In the genomic region with DNA sequence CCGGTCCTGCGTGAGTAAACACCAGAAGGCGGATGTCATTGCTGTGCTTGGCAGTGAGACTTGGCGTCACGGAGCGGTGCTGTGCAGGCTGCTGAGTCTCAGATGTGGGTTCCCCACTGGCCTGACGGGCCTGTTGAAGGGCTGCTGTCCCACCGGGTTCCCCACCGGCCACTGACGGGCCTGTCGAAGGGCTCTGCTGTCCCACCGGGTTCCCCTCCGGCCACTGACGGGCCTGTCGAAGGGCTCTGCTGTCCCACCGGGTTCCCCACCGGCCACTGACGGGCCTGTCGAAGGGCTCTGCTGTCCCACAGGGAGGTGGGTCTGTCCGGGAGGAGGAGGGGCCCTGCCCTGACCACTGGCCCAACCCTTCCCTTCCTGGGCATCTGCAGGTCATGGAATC, we compare ENCODE assay signal across 29 cellular contexts.
"Had no signal": no experiment of that assay in that cellular context is flagged by ENCODE, and none has a peak within 500 bp of the region (broad histone marks: within the 10 kb centered on the region; RNA-seq: fewer than 3 reads in every experiment).

No MANE protein-coding gene starts in this region.

- ATAC-seq: activated naive CD4-positive, alpha-beta T cell treated with anti-CD3 and anti-CD28 coated beads, Interleukin-2, amount 50 U/mL, for 72 hours; activated T-cell treated with anti-CD3 and anti-CD28 coated beads, Interleukin-2, amount 50 U/mL, for 4 hours; heart left ventricle; left lung; lower lobe of right lung; naive thymus-derived CD8-positive, alpha-beta T cell had no signal

- H3K9me3 ChIP-seq: heart left ventricle, left lung, lower lobe of right lung, ovary, sigmoid colon, testis, transverse colon had no signal

- H3K4me3 ChIP-seq: heart left ventricle, left lung, lower lobe of right lung, ovary, sigmoid colon, testis, transverse colon had no signal

- H3K9me3 Mint-ChIP-seq: activated CD4-positive, alpha-beta memory T cell treated with anti-CD3 and anti-CD28 coated beads, Interleukin-2, amount 10 ng/mL, durations not matched to agents 7 days and 5 days; activated CD4-positive, alpha-beta T cell treated with anti-CD3 and anti-CD28 coated beads, Interleukin-2, amount 10 ng/mL, durations not matched to agents 7 days and 5 days; activated naive CD4-positive, alpha-beta T cell treated with anti-CD3 and anti-CD28 coated beads, Interleukin-2, amount 50 U/mL, for 72 hours; activated T-cell treated with anti-CD3 and anti-CD28 coated beads, Interleukin-2, amount 50 U/mL, for 4 hours; activated T-helper 2 cell treated with anti-CD3 and anti-CD28 coated beads, Interferon-gamma antibody, Interleukin-2, Interleukin-4, amounts not matched to agents 10 μg/mL and 5 μg/mL and 100 μg/mL, durations not matched to agents 14 hours and 24 hours and 36 hours; immature natural killer cell had no signal

- H3K27me3 Mint-ChIP-seq: activated CD4-positive, alpha-beta memory T cell treated with anti-CD3 and anti-CD28 coated beads, Interleukin-2, amount 10 ng/mL, durations not matched to agents 7 days and 5 days; activated CD4-positive, alpha-beta T cell treated with anti-CD3 and anti-CD28 coated beads, Interleukin-2, amount 10 ng/mL, durations not matched to agents 7 days and 5 days; naive thymus-derived CD8-positive, alpha-beta T cell; progenitor cell of endocrine pancreas had no signal

- DNase-seq: activated CD4-positive, alpha-beta memory T cell treated with anti-CD3 and anti-CD28 coated beads, Interleukin-2, amount 10 ng/mL, durations not matched to agents 7 days and 5 days; activated CD4-positive, alpha-beta T cell treated with anti-CD3 and anti-CD28 coated beads for 1 hour; activated CD4-positive, alpha-beta T cell treated with anti-CD3 and anti-CD28 coated beads, Interleukin-2, amount 10 ng/mL, durations not matched to agents 7 days and 5 days; activated CD8-positive, alpha-beta memory T cell treated with anti-CD3 and anti-CD28 coated beads, Interleukin-2, amount 50 U/mL, for 48 hours; activated naive CD4-positive, alpha-beta T cell; activated T-cell treated with anti-CD3 and anti-CD28 coated beads, Interleukin-2, amount 50 U/mL, for 4 hours; dermis blood vessel endothelial cell; effector CD8-positive, alpha-beta T cell; erythroblast; heart left ventricle; hypothalamus; immature natural killer cell; kidney glomerular epithelial cell; left lung; lower lobe of right lung; mesenchymal stem cell; naive thymus-derived CD8-positive, alpha-beta T cell; ovary; retina; sigmoid colon; small intestine; stimulated activated CD4-positive, alpha-beta T cell treated with anti-CD3 and anti-CD28 coated beads, Interleukin-4, amount 100 ng/mL, for 24 hours; stimulated activated naive CD4-positive, alpha-beta T cell; T-helper 2 cell; testis; transverse colon had no signal

- H3K27ac Mint-ChIP-seq: activated CD4-positive, alpha-beta memory T cell treated with anti-CD3 and anti-CD28 coated beads, Interleukin-2, amount 10 ng/mL, durations not matched to agents 7 days and 5 days; activated CD4-positive, alpha-beta T cell treated with anti-CD3 and anti-CD28 coated beads, Interleukin-2, amount 10 ng/mL, durations not matched to agents 7 days and 5 days; activated T-helper 2 cell treated with anti-CD3 and anti-CD28 coated beads, Interferon-gamma antibody, Interleukin-2, Interleukin-4, amounts not matched to agents 10 μg/mL and 5 μg/mL and 100 μg/mL, durations not matched to agents 14 hours and 24 hours and 36 hours; progenitor cell of endocrine pancreas had no signal

- H3K27ac ChIP-seq: heart left ventricle, left lung, lower lobe of right lung, ovary, sigmoid colon, testis, transverse colon had no signal

- H3K36me3 ChIP-seq: ovary had no signal

- H3K4me3 Mint-ChIP-seq: activated CD4-positive, alpha-beta memory T cell treated with anti-CD3 and anti-CD28 coated beads, Interleukin-2, amount 10 ng/mL, durations not matched to agents 7 days and 5 days; activated T-cell treated with anti-CD3 and anti-CD28 coated beads, Interleukin-2, amount 50 U/mL, for 4 hours had no signal

- H3K27me3 ChIP-seq: heart left ventricle, left lung, ovary, sigmoid colon, testis, transverse colon had no signal
